ENCODE assay signal across 25 cellular contexts in the genomic region with DNA sequence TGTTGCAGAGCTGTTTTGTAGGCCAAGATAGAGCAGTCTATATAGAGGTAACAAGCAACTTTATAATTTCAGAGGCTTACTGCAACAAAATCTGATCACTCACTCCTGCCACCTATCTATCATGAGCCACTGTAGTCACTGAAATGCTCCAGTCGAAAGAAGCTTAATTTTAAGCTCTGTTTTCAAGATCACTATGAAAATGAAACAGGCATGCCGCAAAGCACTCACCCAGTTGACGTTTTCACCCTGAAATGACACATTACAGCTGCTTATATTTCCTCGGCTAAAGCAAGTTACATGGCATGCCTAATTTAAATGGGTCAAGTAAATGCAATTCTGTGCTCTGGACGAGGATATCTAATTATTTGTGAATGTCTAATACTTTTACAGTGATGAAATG.
"Had no signal": no experiment of that assay in that cellular context is flagged by ENCODE, and none has a peak within 500 bp of the region (broad histone marks: within the 10 kb centered on the region; RNA-seq: fewer than 3 reads in every experiment).

No MANE protein-coding gene starts in this region.

- ATAC-seq: activated CD8-positive, alpha-beta T cell treated with anti-CD3 and anti-CD28 coated beads for 36 hours; body of pancreas had no signal

- H3K9me3 ChIP-seq: body of pancreas, breast epithelium had no signal

- H3K27ac Mint-ChIP-seq: activated CD4-positive, alpha-beta T cell treated with anti-CD3 and anti-CD28 coated beads, Interleukin-2, amount 10 ng/mL, durations not matched to agents 24 days and 14 days; activated CD8-positive, alpha-beta T cell treated with anti-CD3 and anti-CD28 coated beads for 36 hours; activated naive CD4-positive, alpha-beta T cell treated with anti-CD3 and anti-CD28 coated beads, Interleukin-2, amount 50 U/mL, for 24 hours; activated naive CD8-positive, alpha-beta T cell treated with anti-CD3 and anti-CD28 coated beads, Interleukin-2, amount 10 ng/mL, durations not matched to agents 7 days and 5 days; activated T-cell treated with anti-CD3 and anti-CD28 coated beads, Interleukin-2, amount 50 U/mL, for 24 hours; activated T-helper 2 cell treated with anti-CD3 and anti-CD28 coated beads, Interferon-gamma antibody, Interleukin-2, Interleukin-4, amounts not matched to agents 10 μg/mL and 5 μg/mL and 100 μg/mL, durations not matched to agents 14 hours and 24 hours and 36 hours had no signal

- H3K36me3 ChIP-seq: breast epithelium had no signal

- H3K36me3 Mint-ChIP-seq: activated naive CD4-positive, alpha-beta T cell treated with anti-CD3 and anti-CD28 coated beads, Interleukin-2, amount 50 U/mL, for 24 hours; activated naive CD8-positive, alpha-beta T cell treated with anti-CD3 and anti-CD28 coated beads, Interleukin-2, amount 10 ng/mL, durations not matched to agents 7 days and 5 days had no signal

- H3K27ac ChIP-seq: body of pancreas, breast epithelium, coronary artery had no signal

- H3K4me1 Mint-ChIP-seq: activated CD4-positive, alpha-beta T cell treated with anti-CD3 and anti-CD28 coated beads, Interleukin-2, amount 10 ng/mL, durations not matched to agents 24 days and 14 days; activated naive CD4-positive, alpha-beta T cell treated with anti-CD3 and anti-CD28 coated beads, Interleukin-2, amount 50 U/mL, for 24 hours; activated naive CD8-positive, alpha-beta T cell treated with anti-CD3 and anti-CD28 coated beads, Interleukin-2, amount 10 ng/mL, durations not matched to agents 7 days and 5 days had no signal

- DNase-seq: activated CD4-positive, alpha-beta T cell treated with anti-CD3 and anti-CD28 coated beads, Interleukin-2, amount 10 ng/mL, durations not matched to agents 24 days and 14 days; activated CD4-positive, alpha-beta T cell treated with anti-CD3 and anti-CD28 coated beads, Interleukin-2, amount 50 U/mL, for 4 hours; activated CD8-positive, alpha-beta T cell treated with anti-CD3 and anti-CD28 coated beads for 36 hours; activated gamma-delta T cell; activated naive CD4-positive, alpha-beta T cell treated with Interleukin-2 at 50 U/mL for 16 hours; activated naive CD8-positive, alpha-beta T cell treated with anti-CD3 and anti-CD28 coated beads, Interleukin-2, amount 10 ng/mL, durations not matched to agents 7 days and 5 days; activated T-cell treated with anti-CD3 and anti-CD28 coated beads, Interleukin-2, amount 50 U/mL, for 24 hours; body of pancreas; NCI-H1105; NCI-H1417 treated with DMSO at 0.1 percent for 48 hours; NCI-H187 treated with DMSO at 0.1 percent for 48 hours; NCI-H2081; NCI-H2171 treated with DMSO at 0.1 percent for 48 hours; NCI-H2227 treated with DMSO at 0.1 percent for 48 hours; NCI-H446; NCI-H524; NCI-H69; OCI-M1; Right ventricle myocardium superior; T1000 had no signal

- FAIRE-seq: astrocyte had no signal

- H3K4me3 Mint-ChIP-seq: activated CD4-positive, alpha-beta T cell treated with anti-CD3 and anti-CD28 coated beads, Interleukin-2, amount 10 ng/mL, durations not matched to agents 24 days and 14 days; activated CD8-positive, alpha-beta T cell treated with anti-CD3 and anti-CD28 coated beads for 36 hours; activated naive CD4-positive, alpha-beta T cell treated with anti-CD3 and anti-CD28 coated beads, Interleukin-2, amount 50 U/mL, for 24 hours; activated naive CD8-positive, alpha-beta T cell treated with anti-CD3 and anti-CD28 coated beads, Interleukin-2, amount 10 ng/mL, durations not matched to agents 7 days and 5 days; activated T-cell treated with anti-CD3 and anti-CD28 coated beads, Interleukin-2, amount 50 U/mL, for 24 hours had no signal

- H3K4me3 ChIP-seq: body of pancreas, breast epithelium, coronary artery had no signal

- H3K27me3 Mint-ChIP-seq: activated CD4-positive, alpha-beta T cell treated with anti-CD3 and anti-CD28 coated beads, Interleukin-2, amount 10 ng/mL, durations not matched to agents 24 days and 14 days had no signal

- H3K27me3 ChIP-seq: body of pancreas, breast epithelium had no signal

- H3K4me1 ChIP-seq: body of pancreas, breast epithelium had no signal

- H3K9me3 Mint-ChIP-seq: activated CD8-positive, alpha-beta T cell treated with anti-CD3 and anti-CD28 coated beads for 36 hours; activated naive CD4-positive, alpha-beta T cell treated with anti-CD3 and anti-CD28 coated beads, Interleukin-2, amount 50 U/mL, for 24 hours; activated naive CD8-positive, alpha-beta T cell treated with anti-CD3 and anti-CD28 coated beads, Interleukin-2, amount 10 ng/mL, durations not matched to agents 7 days and 5 days; activated T-cell treated with anti-CD3 and anti-CD28 coated beads, Interleukin-2, amount 50 U/mL, for 24 hours; activated T-helper 2 cell treated with anti-CD3 and anti-CD28 coated beads, Interferon-gamma antibody, Interleukin-2, Interleukin-4, amounts not matched to agents 10 μg/mL and 5 μg/mL and 100 μg/mL, durations not matched to agents 14 hours and 24 hours and 36 hours had no signal
